ENCODE assay signal across 8 cellular contexts in the genomic region with DNA sequence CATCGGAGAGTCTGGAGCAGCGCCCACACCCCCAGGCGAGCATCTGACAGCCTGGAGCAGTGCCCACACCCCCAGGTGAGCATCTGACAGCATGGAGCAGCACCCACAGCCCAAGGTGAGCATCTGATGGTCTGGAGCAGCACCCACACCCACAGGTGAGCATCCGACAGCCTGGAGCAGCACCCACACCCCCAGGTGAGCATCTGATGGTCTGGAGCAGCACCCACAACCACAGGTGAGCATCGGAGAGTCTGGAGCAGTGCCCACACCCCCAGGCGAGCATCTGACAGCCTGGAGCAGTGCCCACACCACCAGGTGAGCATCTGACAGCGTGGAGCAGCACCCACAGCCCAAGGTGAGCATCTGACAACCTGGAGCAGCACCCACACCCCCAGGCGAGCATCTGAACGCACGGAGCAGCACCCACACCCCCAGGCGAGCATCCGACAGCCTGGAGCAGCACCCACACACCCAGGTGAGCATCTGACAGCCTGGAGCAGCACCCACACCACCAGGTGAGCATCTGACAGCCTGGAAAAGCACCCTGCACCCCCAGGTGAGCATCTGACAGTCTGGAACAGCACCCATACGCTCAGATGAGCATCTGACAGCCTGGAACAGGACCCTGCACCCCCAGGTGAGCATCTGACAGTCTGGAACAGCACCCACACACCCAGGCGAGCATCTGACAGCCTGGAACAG. TPM values are rescaled to one million over a fixed set of nuclear protein-coding genes. Genes with fewer than 3 reads are reported as not detected.
DNase-seq lines count a peak whose midpoint lies in the region; TF ChIP-seq lines count a peak whose summit lies in the region.
"Not testable (repeated sequence)": the region's sequence is repeated elsewhere in the genome, so short reads cannot be mapped to it uniquely, and the experiment has no call there.

No MANE protein-coding gene starts in this region.

- H3K4ac ChIP-seq in mesenchymal stem cell (ENCODE audit: low read depth in 1 of 2, low read length in 2 of 2) = not testable (repeated sequence)

- not testable (repeated sequence) for H2AK5ac ChIP-seq in mesenchymal stem cell (ENCODE audit: low read length, severe bottlenecking)

- not testable (repeated sequence) for H2BK15ac ChIP-seq in mesenchymal stem cell (ENCODE audit: low read depth, poor library complexity, severe bottlenecking)

- H3K18ac ChIP-seq in mesenchymal stem cell (ENCODE audit: low read depth in 1 of 2, low read length in 2 of 2) = not testable (repeated sequence)

- POLR2A ChIA-PET in activated CD4-positive, alpha-beta T cell treated with anti-CD3 and anti-CD28 coated beads, Interleukin-2, amount 10 ng/mL, durations not matched to agents 7 days and 5 days (lab: Charles Lee) = not testable (repeated sequence)

- H3K36me3 Mint-ChIP-seq in activated CD4-positive, alpha-beta T cell treated with anti-CD3 and anti-CD28 coated beads, Interleukin-2, amount 10 ng/mL, durations not matched to agents 7 days and 5 days (ENCODE audit: low read depth); activated naive CD4-positive, alpha-beta T cell treated with anti-CD3 and anti-CD28 coated beads for 36 hours (ENCODE audit: low read depth): not testable (repeated sequence)

- H4K8ac ChIP-seq in mesenchymal stem cell (ENCODE audit: low read length) = not testable (repeated sequence)

- not testable (repeated sequence) for H2BK5ac ChIP-seq in mesenchymal stem cell (ENCODE audit: low read depth, low read length, poor library complexity, severe bottlenecking)

- not testable (repeated sequence) for H3K27me3 Mint-ChIP-seq in activated CD4-positive, alpha-beta T cell treated with anti-CD3 and anti-CD28 coated beads, Interleukin-2, amount 10 ng/mL, durations not matched to agents 7 days and 5 days
- peaks cover 38% of the 10 kb centered on the region for H3K27me3 Mint-ChIP-seq in activated naive CD4-positive, alpha-beta T cell treated with anti-CD3 and anti-CD28 coated beads for 36 hours (ENCODE audit: low read depth)

- H3K9ac ChIP-seq in mesenchymal stem cell (ENCODE audit: low read length) = not testable (repeated sequence)

- WGBS in mesenchymal stem cell = 45% methylated on average over 14 of the region's 14 CpGs
- 46 to 48% methylated on average over 14 of the region's 14 CpGs for WGBS in tibial nerve, 2 donors

- peak overlapping the region; percentile 35 for H4K91ac ChIP-seq in mesenchymal stem cell (ENCODE audit: low read length)

- not testable (repeated sequence) for H3K27ac ChIP-seq in effector memory CD4-positive, alpha-beta T cell (ENCODE audit: insufficient read depth, low read length, poor library complexity, severe bottlenecking); left ventricle myocardium inferior (replicated peaks); mesenchymal stem cell (ENCODE audit: low read length, poor library complexity, severe bottlenecking); tibial nerve

- not testable (repeated sequence) for TF ChIP-seq CTCF in left ventricle myocardium inferior (IDR thresholded peaks at IDR 0.05; ENCODE audit: borderline replicate concordance); tibial nerve (IDR thresholded peaks at IDR 0.05)

- H3K27me3 ChIP-seq in effector memory CD4-positive, alpha-beta T cell (replicated peaks; ENCODE audit: control insufficient read depth, insufficient read depth, low read length, poor library complexity, severe bottlenecking) = peaks cover 31% of the 10 kb centered on the region
- peaks cover 40% of the 10 kb centered on the region for H3K27me3 ChIP-seq in left ventricle myocardium inferior (ENCODE audit: low read depth)
- not testable (repeated sequence) for H3K27me3 ChIP-seq in mesenchymal stem cell (ENCODE audit: control insufficient read depth in 1 of 2, insufficient read depth in 1 of 2, low read length in 2 of 2); tibial nerve

- not testable (repeated sequence) for H3K4me3 ChIP-seq in effector memory CD4-positive, alpha-beta T cell (ENCODE audit: insufficient read depth, low read depth, low read length, poor library complexity, severe bottlenecking); left ventricle myocardium inferior; tibial nerve
- H3K4me3 ChIP-seq in mesenchymal stem cell (ENCODE audit: insufficient read depth in 1 of 2, low read depth in 1 of 2, low read length in 2 of 2) = peak overlapping the region in 1 of 2 experiments; percentile 4

- intact Hi-C loops in activated naive CD4-positive, alpha-beta T cell treated with anti-CD3 and anti-CD28 coated beads for 36 hours (cut with micrococcal nuclease); left ventricle myocardium inferior (cut with micrococcal nuclease): not testable (repeated sequence)

- H3K27ac Mint-ChIP-seq in activated CD4-positive, alpha-beta T cell treated with anti-CD3 and anti-CD28 coated beads, Interleukin-2, amount 10 ng/mL, durations not matched to agents 7 days and 5 days; activated naive CD4-positive, alpha-beta T cell treated with anti-CD3 and anti-CD28 coated beads for 36 hours: not testable (repeated sequence)

- H3K4me3 Mint-ChIP-seq in activated CD4-positive, alpha-beta T cell treated with anti-CD3 and anti-CD28 coated beads, Interleukin-2, amount 10 ng/mL, durations not matched to agents 7 days and 5 days; activated naive CD4-positive, alpha-beta T cell treated with anti-CD3 and anti-CD28 coated beads for 36 hours: not testable (repeated sequence)

- H2BK120ac ChIP-seq in mesenchymal stem cell (ENCODE audit: low read depth, low read length) = not testable (repeated sequence)

- not testable (repeated sequence) for H3K9me3 ChIP-seq in effector memory CD4-positive, alpha-beta T cell (ENCODE audit: control insufficient read depth, low read length); left ventricle myocardium inferior (replicated peaks)
- peaks cover 19% of the 10 kb centered on the region for H3K9me3 ChIP-seq in mesenchymal stem cell (ENCODE audit: control insufficient read depth, low read length)
- H3K9me3 ChIP-seq in tibial nerve = peaks cover 0 to 23% (median 0%) of the 10 kb centered on the region in 4 donors

- H3K14ac ChIP-seq in mesenchymal stem cell (ENCODE audit: low read length in 2 of 2) = not testable (repeated sequence)

- not testable (repeated sequence) for H3K4me1 Mint-ChIP-seq in activated CD4-positive, alpha-beta T cell treated with anti-CD3 and anti-CD28 coated beads, Interleukin-2, amount 10 ng/mL, durations not matched to agents 7 days and 5 days; activated naive CD4-positive, alpha-beta T cell treated with anti-CD3 and anti-CD28 coated beads for 36 hours (ENCODE audit: low read depth)

- not testable (repeated sequence) for H3K4me2 ChIP-seq in mesenchymal stem cell (ENCODE audit: low read length, poor library complexity, severe bottlenecking)

- H2AFZ ChIP-seq in mesenchymal stem cell (ENCODE audit: low read depth, low read length) = not testable (repeated sequence)

- CTCF ChIA-PET in activated CD4-positive, alpha-beta T cell treated with anti-CD3 and anti-CD28 coated beads, Interleukin-2, amount 10 ng/mL, durations not matched to agents 7 days and 5 days (lab: Charles Lee); activated naive CD4-positive, alpha-beta T cell treated with anti-CD3 and anti-CD28 coated beads for 36 hours (lab: Charles Lee): not testable (repeated sequence)

- TF ChIP-seq EP300 in tibial nerve (IDR thresholded peaks at IDR 0.05) = not testable (repeated sequence)

- peak; percentile 38 for DNase-seq in H4 (ENCODE audit: low spot score)
- DNase-seq in activated CD4-positive, alpha-beta T cell treated with anti-CD3 and anti-CD28 coated beads, Interleukin-2, amount 10 ng/mL, durations not matched to agents 7 days and 5 days = peak; percentile 29
- DNase-seq in activated naive CD4-positive, alpha-beta T cell treated with anti-CD3 and anti-CD28 coated beads for 36 hours = peak; percentile 39
- peak in 2 of 3 donors; percentile 18 to 41 for DNase-seq in effector memory CD4-positive, alpha-beta T cell
- DNase-seq in left ventricle myocardium inferior = peak; percentile 58
- DNase-seq in mesenchymal stem cell = not testable (repeated sequence)
- DNase-seq in retina = peak; percentile 8
- DNase-seq in tibial nerve (ENCODE audit: low spot score in 2 of 2) = peak; percentile 25 to 32

- not testable (repeated sequence) for H3K23ac ChIP-seq in mesenchymal stem cell (ENCODE audit: low read length in 2 of 2)

- H3K4me1 ChIP-seq in effector memory CD4-positive, alpha-beta T cell (ENCODE audit: control insufficient read depth, insufficient read depth, low read length, poor library complexity, severe bottlenecking); left ventricle myocardium inferior; mesenchymal stem cell (ENCODE audit: control insufficient read depth, insufficient read depth, low read depth, low read length); tibial nerve: not testable (repeated sequence)

- H2BK12ac ChIP-seq in mesenchymal stem cell (ENCODE audit: low read length in 2 of 2) = not testable (repeated sequence)

- not testable (repeated sequence) for H3K36me3 ChIP-seq in effector memory CD4-positive, alpha-beta T cell (ENCODE audit: control insufficient read depth, insufficient read depth, low read length); left ventricle myocardium inferior; mesenchymal stem cell (ENCODE audit: control insufficient read depth in 1 of 2, insufficient read depth in 2 of 2, low read depth in 1 of 2, low read length in 2 of 2); tibial nerve

- not testable (repeated sequence) for TF ChIP-seq POLR2A in tibial nerve (IDR thresholded peaks at IDR 0.05)

- not testable (repeated sequence) for H3K79me1 ChIP-seq in mesenchymal stem cell (replicated peaks; ENCODE audit: low read length, poor library complexity, severe bottlenecking)

- not testable (repeated sequence) for H3K9me3 Mint-ChIP-seq in activated CD4-positive, alpha-beta T cell treated with anti-CD3 and anti-CD28 coated beads, Interleukin-2, amount 10 ng/mL, durations not matched to agents 7 days and 5 days; activated naive CD4-positive, alpha-beta T cell treated with anti-CD3 and anti-CD28 coated beads for 36 hours

RNA-seq across cellular contexts. Expression of gene MMEL1, which starts 21.1 kb away (rescaled TPM):
- total RNA-seq in H4 (2014; rRNA removed; shearing (Covaris generic)) = not detected in 2 replicates
- 1 to 10 TPM; 2.9 to 3.5 TPM for total RNA-seq in activated CD4-positive, alpha-beta T cell treated with anti-CD3 and anti-CD28 coated beads, Interleukin-2, amount 10 ng/mL, durations not matched to agents 7 days and 5 days
- 1 to 10 TPM; 1.2 to 1.5 TPM for total RNA-seq in activated naive CD4-positive, alpha-beta T cell treated with anti-CD3 and anti-CD28 coated beads for 36 hours
- total RNA-seq in left ventricle myocardium inferior = 0.82 TPM
- polyA plus RNA-seq in mesenchymal stem cell (2013, experiment 1 of 2) = not detected
- not detected for polyA plus RNA-seq in mesenchymal stem cell (2013, experiment 2 of 2)
- total RNA-seq in tibial nerve = 1 to 10 TPM in 1 of 4 donors, under 1 TPM in 1, not detected in 2; 0.21 to 2.2 TPM
